8 cellular contexts compared by ENCODE assay signal in genomic region chr4:101009471-101009870, GRCh38.
DNase-seq lines count a peak whose midpoint lies in the region; ATAC-seq lines count a peak whose summit lies in the region.
"Had no signal": no experiment of that assay in that cellular context is flagged by ENCODE, and none has a peak within 500 bp of the region (broad histone marks: within the 10 kb centered on the region; RNA-seq: fewer than 3 reads in every experiment).

No MANE protein-coding gene starts in this region.

- no peak overlapping the region for H2AK5ac ChIP-seq in neuronal stem cell (ENCODE audit: low read depth, low read length)

- H3K4me2 ChIP-seq in neuronal stem cell (ENCODE audit: insufficient read depth, low read length, poor library complexity, severe bottlenecking), result no peak overlapping the region

- no peaks in the 10 kb centered on the region for H3K4me1 ChIP-seq in neuronal stem cell (ENCODE audit: control insufficient read depth in 2 of 2, insufficient read depth in 1 of 2, low read depth in 1 of 2, low read length in 2 of 2)

- peak overlapping the region; percentile 72 for H2AFZ ChIP-seq in neuronal stem cell (ENCODE audit: low read length)

- H3K14ac ChIP-seq in neuronal stem cell (ENCODE audit: low read length), result no peak overlapping the region

- no peak overlapping the region for H4K91ac ChIP-seq in neuronal stem cell (ENCODE audit: low read depth, low read length, poor library complexity)

- no peak overlapping the region for H4K8ac ChIP-seq in neuronal stem cell (ENCODE audit: low read depth, low read length)

- no peak overlapping the region for H2BK15ac ChIP-seq in neuronal stem cell (ENCODE audit: low read length)

- H2BK120ac ChIP-seq in neuronal stem cell (ENCODE audit: low read depth, low read length), result no peak overlapping the region

- WGBS in neuronal stem cell (ENCODE audit: extremely low coverage in 2 of 2, insufficient read length in 2 of 2, insufficient replicate concordance in 1 of 2), 2 donors, result no CpG with 5 or more reads among the region's 2 CpGs

- H3K4ac ChIP-seq in neuronal stem cell (ENCODE audit: low read length), result no peak overlapping the region

- no peaks in the 10 kb centered on the region for H3K36me3 ChIP-seq in neuronal stem cell (replicated peaks in 1 of 2; ENCODE audit: control insufficient read depth in 2 of 2, insufficient read depth in 2 of 2, low read length in 2 of 2)

- H3K4me3 ChIP-seq in neuronal stem cell (ENCODE audit: low read length in 2 of 2), result no peak overlapping the region

- ATAC-seq in GM18873 (IDR thresholded peaks at IDR 0.05; ENCODE audit: low FRiP score, unreplicated experiment) (peak; percentile 53), GM21619 (IDR thresholded peaks at IDR 0.05; ENCODE audit: unreplicated experiment) (peak; percentile 69), HG03196 (IDR thresholded peaks at IDR 0.05; ENCODE audit: unreplicated experiment) (peak; percentile 61)

- no peaks in the 10 kb centered on the region for H3K9me3 ChIP-seq in neuronal stem cell (replicated peaks in 1 of 2; ENCODE audit: control insufficient read depth in 2 of 2, insufficient read depth in 1 of 2, low read depth in 1 of 2, low read length in 2 of 2)

- H3K27ac ChIP-seq in neuronal stem cell (replicated peaks; ENCODE audit: low read length), result no peak overlapping the region

- H3K27me3 ChIP-seq in neuronal stem cell (ENCODE audit: control insufficient read depth in 3 of 3, insufficient read depth in 3 of 3, low read depth in 1 of 3, low read length in 3 of 3), result no peaks in the 10 kb centered on the region

- DNase-seq in neuronal stem cell (ENCODE audit: low spot score) (no peak), putamen (ENCODE audit: low spot score) (no peak), NCI-H187 (lab: John Stamatoyannopoulos, UW) (no peak), occipital lobe (lab: John Stamatoyannopoulos, UW) (no peak)
- DNase-seq: NCI-H2081 had no signal

- no peak overlapping the region for H3K18ac ChIP-seq in neuronal stem cell (ENCODE audit: low read length)

- no peaks in the 10 kb centered on the region for H3K79me1 ChIP-seq in neuronal stem cell (ENCODE audit: low read depth, low read length)

- no peak overlapping the region for H3K9ac ChIP-seq in neuronal stem cell (ENCODE audit: low read depth, low read length, poor library complexity)

- H2BK5ac ChIP-seq in neuronal stem cell (ENCODE audit: low read length), result no peak overlapping the region

- H2BK12ac ChIP-seq in neuronal stem cell (ENCODE audit: low read length), result no peak overlapping the region

- H3K23ac ChIP-seq in neuronal stem cell (ENCODE audit: low read depth, low read length, poor library complexity), result no peak overlapping the region
